In genomic region chr15:38378162-38378560, GRCh38 we compare ENCODE assay signal across 11 cellular contexts.
DNase-seq lines count a peak whose midpoint lies in the region; ATAC-seq, FAIRE-seq and TF ChIP-seq lines count a peak whose summit lies in the region.
"Had no signal": no experiment of that assay in that cellular context is flagged by ENCODE, and none has a peak within 500 bp of the region (broad histone marks: within the 10 kb centered on the region; RNA-seq: fewer than 3 reads in every experiment).

No MANE protein-coding gene starts in this region.

- H3K9ac ChIP-seq in kidney (ENCODE audit: low read length in 2 of 2), result no peak overlapping the region

- no peak overlapping the region for H3K27ac ChIP-seq in kidney (ENCODE audit: low read depth in 2 of 2, low read length in 2 of 2)

- peak; percentile 81 for ATAC-seq in sciatic nerve
- ATAC-seq in GM21390 (IDR thresholded peaks at IDR 0.05; ENCODE audit: unreplicated experiment), result no peak

- H3K4me1 ChIP-seq in kidney (ENCODE audit: control insufficient read depth in 1 of 2, insufficient read depth in 1 of 2, low read depth in 1 of 2, low read length in 2 of 2), result peaks cover 0 to 3% of the 10 kb centered on the region in 2 donors

- TF ChIP-seq CTCF in kidney (IDR thresholded peaks at IDR 0.05; ENCODE audit: borderline replicate concordance, extremely low read depth, insufficient read depth), result no peak

- DNase-seq in GDM1 (lab: John Stamatoyannopoulos, UW) (peak; percentile 6), dermis blood vessel endothelial cell (peak; percentile 86), kidney (peak; percentile 72), sciatic nerve (ENCODE audit: low spot score) (peak; percentile 67), D341Med (ENCODE audit: low spot score) (no peak), SIG-M5 (lab: John Stamatoyannopoulos, UW) (no peak), activated gamma-delta T cell (lab: John Stamatoyannopoulos, UW) (no peak)
- DNase-seq: NCI-H2081 treated with DMSO at 0.1 percent for 48 hours had no signal

- no peaks in the 10 kb centered on the region for H3K36me3 ChIP-seq in kidney (ENCODE audit: control insufficient read depth in 1 of 2, insufficient read depth in 2 of 2, low read length in 2 of 2)

- H3K9me3 ChIP-seq in kidney (ENCODE audit: control insufficient read depth in 1 of 2, low read length in 2 of 2), result no peaks in the 10 kb centered on the region
- H3K9me3 ChIP-seq: BLaER1 treated with 17β-estradiol and CSF1 and Interleukin-3, amounts not matched to agents 10 nM and 100 nM had no signal

- intact Hi-C loops in kidney (cut with DNase I), result no loop called here
- intact Hi-C loops in sciatic nerve (cut with DNase I), result no loop called here

- FAIRE-seq in kidney (lab: Jason Lieb, UNC), result no peak
- FAIRE-seq: colon had no signal

- no peak overlapping the region for H3K4me3 ChIP-seq in kidney (ENCODE audit: low read length in 2 of 2)
- H3K4me3 ChIP-seq: BLaER1 treated with 17β-estradiol and CSF1 and Interleukin-3, amounts not matched to agents 10 nM and 100 nM had no signal

Comparison
In these comparisons a context has a peak if more than half of its experiments do, and no peak if none do; other contexts are left out.
1. DNase-seq: peak in GDM1 (single experiment), dermis blood vessel endothelial cell (single experiment), kidney (single experiment) and sciatic nerve (single experiment); none in D341Med (single experiment), SIG-M5 (single experiment) and activated gamma-delta T cell (single experiment).